ENCODE assay signal across 29 cellular contexts in the genomic region with DNA sequence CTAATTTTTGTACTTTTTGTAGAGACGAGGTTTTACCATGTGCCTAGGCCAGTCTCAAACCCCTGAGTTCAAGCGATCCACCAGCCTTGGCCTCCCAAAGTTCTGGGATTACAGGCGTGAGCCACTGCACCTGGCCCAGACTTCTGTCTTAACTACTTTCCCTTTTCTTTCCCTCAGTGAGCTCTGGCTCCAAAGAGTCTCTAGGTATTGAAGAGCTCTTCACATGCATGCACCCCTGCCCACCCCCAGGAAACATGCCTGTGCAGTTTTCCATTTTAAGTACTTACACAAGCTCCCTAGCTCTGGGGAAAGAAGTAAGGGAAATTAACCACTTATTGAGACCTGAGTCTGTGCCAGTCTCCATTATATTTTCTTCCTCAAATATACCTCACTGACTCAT. TPM values are rescaled to one million over a fixed set of nuclear protein-coding genes. Genes with fewer than 3 reads are reported as not detected.
"Had no signal": no experiment of that assay in that cellular context is flagged by ENCODE, and none has a peak within 500 bp of the region (broad histone marks: within the 10 kb centered on the region; RNA-seq: fewer than 3 reads in every experiment).

No MANE protein-coding gene starts in this region.

- ATAC-seq: esophagus mucosa; gastroesophageal sphincter; heart left ventricle; left lobe of liver; natural killer cell; stimulated activated memory B cell treated with anti-CD40 and anti-IgM and Interleukin-4, amounts not matched to agents 10 μg/mL and 1 μg/mL and 100 μg/mL, for 72 hours; stimulated activated naive CD8-positive, alpha-beta T cell treated with anti-CD3 and anti-CD28 coated beads, Interleukin-15, Interleukin-2, amounts not matched to agents 100 U/mL and 50 U/mL, for 24 hours had no signal

- H3K27ac ChIP-seq: dorsolateral prefrontal cortex, epithelial cell of prostate, gastroesophageal sphincter, heart left ventricle, hepatocyte, parathyroid adenoma, right atrium auricular region, sigmoid colon, skin epidermis, spleen, testis, tibial nerve, vagina had no signal

- H3K9me3 ChIP-seq: gastroesophageal sphincter, heart left ventricle, right atrium auricular region, sigmoid colon, spleen, testis, tibial nerve, vagina had no signal

- DNase-seq: dorsolateral prefrontal cortex; effector CD4-positive, alpha-beta T cell; foreskin fibroblast; heart left ventricle; kidney; mammary epithelial cell; natural killer cell; sigmoid colon; spleen; stimulated activated CD4-positive, alpha-beta T cell treated with anti-CD3 and anti-CD28 coated beads, Interleukin-4, amount 100 ng/mL, for 4 hours; stimulated activated naive CD8-positive, alpha-beta T cell treated with anti-CD3 and anti-CD28 coated beads, Interleukin-15, Interleukin-2, amounts not matched to agents 100 U/mL and 50 U/mL, for 24 hours; substantia nigra; testis had no signal

- H3K4me3 Mint-ChIP-seq: natural killer cell; neural crest cell; stimulated activated memory B cell treated with anti-CD40 and anti-IgM and Interleukin-4, amounts not matched to agents 10 μg/mL and 1 μg/mL and 100 μg/mL, for 72 hours had no signal

- H2AFZ ChIP-seq: hepatocyte, parathyroid adenoma had no signal

- H3K27ac Mint-ChIP-seq: natural killer cell; progenitor cell of endocrine pancreas; stimulated activated memory B cell treated with anti-CD40 and anti-IgM and Interleukin-4, amounts not matched to agents 10 μg/mL and 1 μg/mL and 100 μg/mL, for 72 hours had no signal

- H3K4me1 Mint-ChIP-seq: natural killer cell had no signal

- H3K36me3 ChIP-seq: gastroesophageal sphincter, heart left ventricle, right atrium auricular region, sigmoid colon, spleen, tibial nerve, vagina had no signal

- H3K4me2 ChIP-seq: hepatocyte had no signal

- H3K9me3 Mint-ChIP-seq: natural killer cell; neural crest cell; stimulated activated memory B cell treated with anti-CD40 and anti-IgM and Interleukin-4, amounts not matched to agents 10 μg/mL and 1 μg/mL and 100 μg/mL, for 72 hours had no signal

- H3K4me3 ChIP-seq: dorsolateral prefrontal cortex, gastroesophageal sphincter, heart left ventricle, hepatocyte, right atrium auricular region, sigmoid colon, skin epidermis, spleen, testis, tibial nerve, vagina had no signal

- H3K79me2 ChIP-seq: hepatocyte, parathyroid adenoma had no signal

- H3K9ac ChIP-seq: parathyroid adenoma had no signal

- H3K4me1 ChIP-seq: testis, vagina had no signal

- H3K27me3 Mint-ChIP-seq: stimulated activated memory B cell treated with anti-CD40 and anti-IgM and Interleukin-4, amounts not matched to agents 10 μg/mL and 1 μg/mL and 100 μg/mL, for 72 hours had no signal

- H3K36me3 Mint-ChIP-seq: natural killer cell; stimulated activated memory B cell treated with anti-CD40 and anti-IgM and Interleukin-4, amounts not matched to agents 10 μg/mL and 1 μg/mL and 100 μg/mL, for 72 hours had no signal

- H3K27me3 ChIP-seq: dorsolateral prefrontal cortex, gastroesophageal sphincter, heart left ventricle, hepatocyte, right atrium auricular region, sigmoid colon, spleen, testis, tibial nerve, vagina had no signal

RNA-seq across cellular contexts. Expression of gene MYOZ1, which starts 2.0 kb away (rescaled TPM):
- total RNA-seq: gastroesophageal sphincter, left lobe of liver, natural killer cell, osteoblast, sigmoid colon, vagina had no signal

RNA-seq across cellular contexts. Expression of gene SYNPO2L, which starts 16.5 kb away (rescaled TPM):
- total RNA-seq: cerebellum, hepatocyte, left lobe of liver, lower leg skin, mammary epithelial cell, natural killer cell, sigmoid colon, tibial nerve had no signal
